ENCODE assay signal across 23 cellular contexts in genomic region chr21:25949701-25950100, GRCh38.
A peak's percentile ranks its signal among the peaks of the same experiment; 100 is the strongest.
DNase-seq lines count a peak whose midpoint lies in the region; ATAC-seq and TF ChIP-seq lines count a peak whose summit lies in the region.
"Had no signal": no experiment of that assay in that cellular context is flagged by ENCODE, and none has a peak within 500 bp of the region (broad histone marks: within the 10 kb centered on the region; RNA-seq: fewer than 3 reads in every experiment).

No MANE protein-coding gene starts in this region.

- no peak for TF ChIP-seq POLR2A in breast epithelium (IDR thresholded peaks at IDR 0.05)

- intact Hi-C loops in breast epithelium (cut with DNase I; ENCODE audit: low total_unique reads): no loop called here
- intact Hi-C loops in MCF 10A (cut with micrococcal nuclease): no loop called here

- CTCF ChIA-PET in MCF 10A (lab: Yijun Ruan, JAX): interaction anchor here (0.6 kb wide), 1 partner anchor 19 kb away, joined by 3 read pairs; no protein-coding TSS in a partner anchor

- no peak overlapping the region for H3K9ac ChIP-seq in endodermal cell (ENCODE audit: extremely low read depth, low read length, poor library complexity, severe bottlenecking)
- H3K9ac ChIP-seq: BLaER1 treated with 17β-estradiol and CSF1 and Interleukin-3, amounts not matched to agents 10 nM and 100 nM had no signal

- no peak overlapping the region for H3K4me3 Mint-ChIP-seq in MCF 10A (ENCODE audit: unreplicated experiment)
- H3K4me3 Mint-ChIP-seq in endodermal cell: no peak overlapping the region
- no peak overlapping the region for H3K4me3 Mint-ChIP-seq in neural crest cell
- H3K4me3 Mint-ChIP-seq: CD4-positive, alpha-beta memory T cell; H9; HFFc6 had no signal

- H3K9me3 ChIP-seq in breast epithelium: no peaks in the 10 kb centered on the region
- peaks cover 22% of the 10 kb centered on the region for H3K9me3 ChIP-seq in endodermal cell (ENCODE audit: control insufficient read depth, low read length)
- H3K9me3 ChIP-seq: Peyer's patch had no signal

- H3K36me3 Mint-ChIP-seq in MCF 10A (ENCODE audit: insufficient read depth, unreplicated experiment): peaks cover 54% of the 10 kb centered on the region
- peaks cover 66% of the 10 kb centered on the region for H3K36me3 Mint-ChIP-seq in endodermal cell (ENCODE audit: low read depth)
- peaks cover 43% of the 10 kb centered on the region for H3K36me3 Mint-ChIP-seq in neural crest cell (ENCODE audit: low read depth)

- H3K27ac Mint-ChIP-seq in MCF 10A (ENCODE audit: low read depth, unreplicated experiment) (no peak overlapping the region), endodermal cell (no peak overlapping the region), neural crest cell (ENCODE audit: unreplicated experiment) (peak overlapping the region; percentile 78)
- H3K27ac Mint-ChIP-seq: CD4-positive, alpha-beta memory T cell; HFFc6 had no signal

- 0% methylated on average over 1 of the region's 1 CpG; no CpG with 5 or more reads in 1 of the 2 experiments for WGBS in endodermal cell (ENCODE audit: insufficient coverage in 1 of 2, insufficient read length in 1 of 2), 2 experiments

- H3K4me1 Mint-ChIP-seq in MCF 10A (ENCODE audit: insufficient read depth, unreplicated experiment): peaks cover 21% of the 10 kb centered on the region
- H3K4me1 Mint-ChIP-seq in endodermal cell: peaks cover 19% of the 10 kb centered on the region
- peaks cover 31% of the 10 kb centered on the region for H3K4me1 Mint-ChIP-seq in neural crest cell
- H3K4me1 Mint-ChIP-seq: CD4-positive, alpha-beta memory T cell had no signal

- H3K27me3 Mint-ChIP-seq in MCF 10A (ENCODE audit: insufficient read depth, unreplicated experiment) (no peaks in the 10 kb centered on the region), endodermal cell (ENCODE audit: insufficient read depth) (no peaks in the 10 kb centered on the region), neural crest cell (ENCODE audit: low read depth) (no peaks in the 10 kb centered on the region)
- H3K27me3 Mint-ChIP-seq: CD4-positive, alpha-beta memory T cell had no signal

- POLR2A ChIA-PET in MCF 10A (lab: Yijun Ruan, JAX): no interaction called here

- BruUV-seq in MCF 10A (replicated peaks; lab: Mats Ljungman, UMichigan): no TSS peak

- DNase-seq in breast epithelium (ENCODE audit: low spot score in 2 of 2) (no peak), MCF 10A (ENCODE audit: unreplicated experiment) (no peak), LoVo (ENCODE audit: low spot score) (peak; percentile 20), endodermal cell (no peak), neural crest cell (ENCODE audit: low read depth, low spot score) (no peak), NCI-H2107 (lab: John Stamatoyannopoulos, UW) (no peak), NAMALWA (ENCODE audit: low spot score) (no peak)
- DNase-seq: CD4-positive, alpha-beta memory T cell; DND-41; H9; HFFc6; Kasumi-1; MM.1S; NCI-H1092; NCI-H1436 treated with DMSO at 0.1 percent for 48 hours; NCI-H1930; NCI-H2227 treated with DMSO at 0.1 percent for 48 hours; NCI-H524; NCI-H82; Peyer's patch had no signal

- no peaks in the 10 kb centered on the region for H3K9me3 Mint-ChIP-seq in MCF 10A (ENCODE audit: unreplicated experiment)
- peaks cover 11% of the 10 kb centered on the region for H3K9me3 Mint-ChIP-seq in endodermal cell
- H3K9me3 Mint-ChIP-seq in neural crest cell: no peaks in the 10 kb centered on the region
- H3K9me3 Mint-ChIP-seq: H9 had no signal

- H3K4me3 ChIP-seq in breast epithelium (no peak overlapping the region), endodermal cell (ENCODE audit: low read length) (no peak overlapping the region)
- H3K4me3 ChIP-seq: BLaER1 treated with 17β-estradiol and CSF1 and Interleukin-3, amounts not matched to agents 10 nM and 100 nM; Peyer's patch had no signal

- no peaks in the 10 kb centered on the region for H3K4me1 ChIP-seq in breast epithelium
- H3K4me1 ChIP-seq in endodermal cell (ENCODE audit: control insufficient read depth, insufficient read depth, low read length): no peaks in the 10 kb centered on the region
- H3K4me1 ChIP-seq: Peyer's patch had no signal

- H3K36me3 ChIP-seq in breast epithelium (no peaks in the 10 kb centered on the region), endodermal cell (ENCODE audit: control insufficient read depth, insufficient read depth, low read length) (peaks cover 75% of the 10 kb centered on the region)

- TF ChIP-seq CTCF in breast epithelium (IDR thresholded peaks at IDR 0.05) (no peak), MCF 10A (IDR thresholded peaks at IDR 0.05; ENCODE audit: unreplicated experiment) (no peak), endodermal cell (conservative IDR thresholded peaks at IDR 0.05) (no peak), neural crest cell (conservative IDR thresholded peaks at IDR 0.05) (no peak)

- ATAC-seq in GM18520 (IDR thresholded peaks at IDR 0.05; ENCODE audit: unreplicated experiment): no peak

- no peaks in the 10 kb centered on the region for H3K27me3 ChIP-seq in breast epithelium
- no peaks in the 10 kb centered on the region for H3K27me3 ChIP-seq in endodermal cell (ENCODE audit: control insufficient read depth, insufficient read depth, low read length, poor library complexity, severe bottlenecking)
- H3K27me3 ChIP-seq: BLaER1 treated with 17β-estradiol and CSF1 and Interleukin-3, amounts not matched to agents 10 nM and 100 nM; Peyer's patch had no signal

- H3K27ac ChIP-seq in breast epithelium: peak overlapping the region; percentile 3 to 36
- peak overlapping the region; percentile 14 for H3K27ac ChIP-seq in endodermal cell (ENCODE audit: low read depth, low read length)
- H3K27ac ChIP-seq: 22Rv1; BLaER1 treated with 17β-estradiol and CSF1 and Interleukin-3, amounts not matched to agents 10 nM and 100 nM; Peyer's patch had no signal
